8 cellular contexts compared by ENCODE assay signal in the genomic region with DNA sequence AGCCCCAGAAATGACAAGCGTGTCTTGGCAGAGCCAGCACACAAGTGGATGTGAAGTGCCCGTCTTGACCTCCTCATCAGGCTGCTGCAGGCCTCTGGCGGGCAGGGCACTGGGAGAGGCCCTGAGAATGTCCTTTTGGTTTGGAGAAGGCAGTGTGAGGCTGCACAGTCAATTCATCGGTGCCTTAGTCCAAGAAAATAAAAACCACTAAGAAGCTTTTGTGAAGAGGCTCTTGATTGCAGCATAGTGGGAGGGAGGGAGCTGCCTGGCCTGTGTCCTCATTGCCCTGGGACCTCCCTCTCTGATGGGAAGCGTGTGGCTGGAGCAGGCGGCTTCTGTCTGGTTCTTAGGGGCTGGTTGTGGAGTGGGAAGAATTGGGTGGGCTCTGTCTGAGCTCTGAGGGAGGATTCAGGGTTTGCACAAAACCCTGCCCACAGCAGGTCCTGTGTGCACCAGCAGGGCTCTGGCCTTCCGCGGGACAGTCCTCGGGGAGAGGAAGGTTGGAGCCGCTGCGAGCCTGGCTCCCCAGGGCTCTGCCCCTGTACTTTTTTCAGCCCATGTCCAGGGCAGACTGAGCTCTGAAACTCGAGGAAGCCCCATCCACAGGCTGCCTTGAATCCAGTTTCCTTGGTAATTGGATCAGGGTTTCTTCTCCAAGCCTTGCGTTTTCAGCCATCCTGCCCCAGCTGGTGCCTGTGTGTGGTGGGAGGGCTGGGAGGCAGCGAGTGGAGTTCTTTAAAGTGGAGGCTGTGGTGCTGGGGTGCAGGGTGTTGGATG. TPM values are rescaled to one million over a fixed set of nuclear protein-coding genes. Genes with fewer than 3 reads are reported as not detected.
DNase-seq lines count a peak whose midpoint lies in the region; ATAC-seq and TF ChIP-seq lines count a peak whose summit lies in the region.

No MANE protein-coding gene starts in this region.

- no peak for TF ChIP-seq CTCF in HFFc6 (IDR thresholded peaks at IDR 0.05)

- H3K27me3 Mint-ChIP-seq in HFFc6 (ENCODE audit: insufficient read depth): peaks cover 2% of the 10 kb centered on the region

- peak overlapping the region; percentile 76 for H3K4me3 Mint-ChIP-seq in HFFc6

- H3K9me3 Mint-ChIP-seq in HFFc6: no peaks in the 10 kb centered on the region

- peaks cover 79% of the 10 kb centered on the region for H3K4me1 Mint-ChIP-seq in HFFc6 (ENCODE audit: low read depth)

- no peak for ATAC-seq in HG03342 (IDR thresholded peaks at IDR 0.05; ENCODE audit: unreplicated experiment)
- no peak for ATAC-seq in GM21723 (IDR thresholded peaks at IDR 0.05; ENCODE audit: unreplicated experiment)
- ATAC-seq in HG02852 (IDR thresholded peaks at IDR 0.05; ENCODE audit: unreplicated experiment): no peak

- H3K4me3 ChIP-seq in subcutaneous abdominal adipose tissue (ENCODE audit: low read depth in 1 of 5, low read length in 5 of 5): peak overlapping the region; percentile 59 to 77 (median 70)

- peaks cover 41 to 89% (median 83%) of the 10 kb centered on the region in 5 donors for H3K4me1 ChIP-seq in subcutaneous abdominal adipose tissue (ENCODE audit: control insufficient read depth in 5 of 5, insufficient read depth in 5 of 5, low read length in 5 of 5)

- H3K27ac ChIP-seq in subcutaneous abdominal adipose tissue (ENCODE audit: low read depth, low read length): peak overlapping the region; percentile 99

- DNase-seq in HFFc6 (peak; percentile 70), astrocyte of the hippocampus (ENCODE audit: low read depth, low spot score) (peak; percentile 86), kidney glomerular epithelial cell (lab: John Stamatoyannopoulos, UW) (peak; percentile 40), NCI-H1105 treated with DMSO at 0.1 percent for 48 hours (lab: John Stamatoyannopoulos, UW) (no peak)

- no peaks in the 10 kb centered on the region for H3K36me3 ChIP-seq in subcutaneous abdominal adipose tissue (ENCODE audit: control insufficient read depth in 5 of 5, insufficient read depth in 5 of 5, low read length in 5 of 5)

- H3K27me3 ChIP-seq in subcutaneous abdominal adipose tissue (ENCODE audit: control insufficient read depth in 5 of 5, insufficient read depth in 4 of 5, low read length in 5 of 5): peaks cover 0 to 3% (median 0%) of the 10 kb centered on the region in 5 donors

- H3K27ac Mint-ChIP-seq in HFFc6: peak overlapping the region; percentile 96

- H3K9me3 ChIP-seq in subcutaneous abdominal adipose tissue (ENCODE audit: control insufficient read depth in 5 of 5, low read length in 5 of 5): no peaks in the 10 kb centered on the region

- peak overlapping the region; percentile 73 to 95 (median 77) for H3K9ac ChIP-seq in subcutaneous abdominal adipose tissue (ENCODE audit: low read length in 5 of 5)

- no peaks in the 10 kb centered on the region for H3K36me3 Mint-ChIP-seq in HFFc6 (ENCODE audit: low read depth)

RNA-seq across cellular contexts. Expression of a gene that starts 1.1 kb away (rescaled TPM):
- total RNA-seq in HFFc6 (2021; fragmentation: NEBNext Ultra II Directional; extraction: Animal tissue kit (Norgen Biotek cat#: 25700)): 1 to 10 TPM; 2.5 to 4.1 (median 3.3) TPM

RNA-seq across cellular contexts. Expression of a gene that starts 2.2 kb away (rescaled TPM):
- total RNA-seq in HFFc6 (2021; fragmentation: NEBNext Ultra II Directional; extraction: Animal tissue kit (Norgen Biotek cat#: 25700)): under 1 TPM in 5 of 6 experiments, not detected in 1; 0.19 to 0.34 (median 0.23) TPM

RNA-seq across cellular contexts. Expression of a gene that starts 36.9 kb away (rescaled TPM):
- not detected for total RNA-seq in HFFc6 (2021; fragmentation: NEBNext Ultra II Directional; extraction: Animal tissue kit (Norgen Biotek cat#: 25700))

RNA-seq across cellular contexts. Expression of a gene that starts 50.8 kb away (rescaled TPM):
- not detected for total RNA-seq in HFFc6 (2021; fragmentation: NEBNext Ultra II Directional; extraction: Animal tissue kit (Norgen Biotek cat#: 25700))
